1 cellular context compared by ENCODE assay signal in the genomic region with DNA sequence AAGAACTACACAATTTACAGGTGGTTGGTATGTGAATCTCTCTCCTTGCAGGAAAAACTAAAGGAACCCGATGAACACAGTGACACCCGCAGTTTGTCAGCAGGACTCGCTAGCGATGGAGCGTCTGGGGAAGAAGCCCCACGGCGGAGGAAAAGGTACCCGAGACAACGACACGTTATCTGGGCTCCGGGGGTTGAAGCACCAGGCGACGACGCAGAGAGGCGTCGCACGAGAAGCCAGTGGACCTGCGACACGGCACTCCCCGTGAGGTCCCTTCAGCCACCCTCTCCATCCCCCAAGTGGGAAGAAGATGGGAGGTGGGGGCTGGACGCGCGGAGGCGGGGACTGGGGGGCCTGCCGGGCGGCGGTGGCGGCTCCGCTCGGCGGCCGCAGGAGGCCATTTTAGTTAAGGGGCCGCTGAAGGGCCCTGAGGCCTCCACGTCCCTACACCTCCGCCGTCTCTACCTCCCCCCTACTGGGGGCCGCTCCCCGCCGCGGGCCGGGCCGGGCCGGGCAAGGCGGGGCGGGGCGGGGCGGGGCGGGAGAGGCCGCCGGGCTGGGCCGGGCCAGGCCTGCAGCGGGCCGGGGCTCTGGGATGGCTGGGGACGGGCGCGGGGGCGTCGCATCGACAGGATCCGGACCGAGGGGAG.
TF ChIP-seq lines count a peak whose summit lies in the region.

No MANE protein-coding gene starts in this region.

TF ChIP-seq in K562, 482 proteins besides CTCF, POLR2A, EP300 and RAD21 (continues in another document):
- TF ChIP-seq, protein P1, sequence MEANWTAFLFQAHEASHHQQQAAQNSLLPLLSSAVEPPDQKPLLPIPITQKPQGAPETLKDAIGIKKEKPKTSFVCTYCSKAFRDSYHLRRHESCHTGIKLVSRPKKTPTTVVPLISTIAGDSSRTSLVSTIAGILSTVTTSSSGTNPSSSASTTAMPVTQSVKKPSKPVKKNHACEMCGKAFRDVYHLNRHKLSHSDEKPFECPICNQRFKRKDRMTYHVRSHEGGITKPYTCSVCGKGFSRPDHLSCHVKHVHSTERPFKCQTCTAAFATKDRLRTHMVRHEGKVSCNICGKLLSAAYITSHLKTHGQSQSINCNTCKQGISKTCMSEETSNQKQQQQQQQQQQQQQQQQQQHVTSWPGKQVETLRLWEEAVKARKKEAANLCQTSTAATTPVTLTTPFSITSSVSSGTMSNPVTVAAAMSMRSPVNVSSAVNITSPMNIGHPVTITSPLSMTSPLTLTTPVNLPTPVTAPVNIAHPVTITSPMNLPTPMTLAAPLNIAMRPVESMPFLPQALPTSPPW (CRISPR knock-in tag; IDR thresholded peaks at IDR 0.05), result peak; percentile 85
- TF ChIP-seq, protein P2, sequence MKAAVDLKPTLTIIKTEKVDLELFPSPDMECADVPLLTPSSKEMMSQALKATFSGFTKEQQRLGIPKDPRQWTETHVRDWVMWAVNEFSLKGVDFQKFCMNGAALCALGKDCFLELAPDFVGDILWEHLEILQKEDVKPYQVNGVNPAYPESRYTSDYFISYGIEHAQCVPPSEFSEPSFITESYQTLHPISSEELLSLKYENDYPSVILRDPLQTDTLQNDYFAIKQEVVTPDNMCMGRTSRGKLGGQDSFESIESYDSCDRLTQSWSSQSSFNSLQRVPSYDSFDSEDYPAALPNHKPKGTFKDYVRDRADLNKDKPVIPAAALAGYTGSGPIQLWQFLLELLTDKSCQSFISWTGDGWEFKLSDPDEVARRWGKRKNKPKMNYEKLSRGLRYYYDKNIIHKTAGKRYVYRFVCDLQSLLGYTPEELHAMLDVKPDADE (conservative IDR thresholded peaks at IDR 0.05; ENCODE audit: control insufficient read depth, low read depth, low read length), result 0 out of 2 replicates have a peak, but pooled peaks have one; percentile 21
- TF ChIP-seq ZBTB7A (IDR thresholded peaks at IDR 0.05; ENCODE audit: borderline replicate concordance, control insufficient read depth, low read depth, low read length), result peak; percentile 31; the same call in 1 of the 2 replicates
- no peak for TF ChIP-seq MAFK (IDR thresholded peaks at IDR 0.05; ENCODE audit: low read length)
- no peak for TF ChIP-seq MBD2 (IDR thresholded peaks at IDR 0.05; ENCODE audit: borderline replicate concordance, low read depth)
- no peak for TF ChIP-seq RFX7 (CRISPR knock-in tag; IDR thresholded peaks at IDR 0.05)
- TF ChIP-seq, protein P3, sequence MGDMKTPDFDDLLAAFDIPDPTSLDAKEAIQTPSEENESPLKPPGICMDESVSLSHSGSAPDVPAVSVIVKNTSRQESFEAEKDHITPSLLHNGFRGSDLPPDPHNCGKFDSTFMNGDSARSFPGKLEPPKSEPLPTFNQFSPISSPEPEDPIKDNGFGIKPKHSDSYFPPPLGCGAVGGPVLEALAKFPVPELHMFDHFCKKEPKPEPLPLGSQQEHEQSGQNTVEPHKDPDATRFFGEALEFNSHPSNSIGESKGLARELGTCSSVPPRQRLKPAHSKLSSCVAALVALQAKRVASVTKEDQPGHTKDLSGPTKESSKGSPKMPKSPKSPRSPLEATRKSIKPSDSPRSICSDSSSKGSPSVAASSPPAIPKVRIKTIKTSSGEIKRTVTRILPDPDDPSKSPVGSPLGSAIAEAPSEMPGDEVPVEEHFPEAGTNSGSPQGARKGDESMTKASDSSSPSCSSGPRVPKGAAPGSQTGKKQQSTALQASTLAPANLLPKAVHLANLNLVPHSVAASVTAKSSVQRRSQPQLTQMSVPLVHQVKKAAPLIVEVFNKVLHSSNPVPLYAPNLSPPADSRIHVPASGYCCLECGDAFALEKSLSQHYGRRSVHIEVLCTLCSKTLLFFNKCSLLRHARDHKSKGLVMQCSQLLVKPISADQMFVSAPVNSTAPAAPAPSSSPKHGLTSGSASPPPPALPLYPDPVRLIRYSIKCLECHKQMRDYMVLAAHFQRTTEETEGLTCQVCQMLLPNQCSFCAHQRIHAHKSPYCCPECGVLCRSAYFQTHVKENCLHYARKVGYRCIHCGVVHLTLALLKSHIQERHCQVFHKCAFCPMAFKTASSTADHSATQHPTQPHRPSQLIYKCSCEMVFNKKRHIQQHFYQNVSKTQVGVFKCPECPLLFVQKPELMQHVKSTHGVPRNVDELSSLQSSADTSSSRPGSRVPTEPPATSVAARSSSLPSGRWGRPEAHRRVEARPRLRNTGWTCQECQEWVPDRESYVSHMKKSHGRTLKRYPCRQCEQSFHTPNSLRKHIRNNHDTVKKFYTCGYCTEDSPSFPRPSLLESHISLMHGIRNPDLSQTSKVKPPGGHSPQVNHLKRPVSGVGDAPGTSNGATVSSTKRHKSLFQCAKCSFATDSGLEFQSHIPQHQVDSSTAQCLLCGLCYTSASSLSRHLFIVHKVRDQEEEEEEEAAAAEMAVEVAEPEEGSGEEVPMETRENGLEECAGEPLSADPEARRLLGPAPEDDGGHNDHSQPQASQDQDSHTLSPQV (IDR thresholded peaks at IDR 0.05), result no peak
- no peak for TF ChIP-seq ZFP1 (CRISPR knock-in tag; IDR thresholded peaks at IDR 0.05)
- no peak for TF ChIP-seq ESRRA (IDR thresholded peaks at IDR 0.05; ENCODE audit: borderline replicate concordance, low read depth)
- TF ChIP-seq PHB (CRISPR knock-in tag; IDR thresholded peaks at IDR 0.05), result no peak
- TF ChIP-seq EGR1 (conservative IDR thresholded peaks at IDR 0.05), result peak; percentile 64
- no peak for TF ChIP-seq SLC30A9 (CRISPR knock-in tag; IDR thresholded peaks at IDR 0.05)
- peak; percentile 19; the same call in 1 of the 2 replicates for TF ChIP-seq GABPA (tag; conservative IDR thresholded peaks at IDR 0.05; ENCODE audit: low read depth)
- no peak for TF ChIP-seq MYNN (IDR thresholded peaks at IDR 0.05)
- no peak for TF ChIP-seq MYNN (CRISPR knock-in tag; IDR thresholded peaks at IDR 0.05)
- TF ChIP-seq, protein P4, sequence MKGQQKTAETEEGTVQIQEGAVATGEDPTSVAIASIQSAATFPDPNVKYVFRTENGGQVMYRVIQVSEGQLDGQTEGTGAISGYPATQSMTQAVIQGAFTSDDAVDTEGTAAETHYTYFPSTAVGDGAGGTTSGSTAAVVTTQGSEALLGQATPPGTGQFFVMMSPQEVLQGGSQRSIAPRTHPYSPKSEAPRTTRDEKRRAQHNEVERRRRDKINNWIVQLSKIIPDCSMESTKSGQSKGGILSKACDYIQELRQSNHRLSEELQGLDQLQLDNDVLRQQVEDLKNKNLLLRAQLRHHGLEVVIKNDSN (CRISPR knock-in tag; IDR thresholded peaks at IDR 0.05), result no peak
- no peak for TF ChIP-seq ERF (CRISPR knock-in tag; IDR thresholded peaks at IDR 0.05)
- TF ChIP-seq, protein P5, sequence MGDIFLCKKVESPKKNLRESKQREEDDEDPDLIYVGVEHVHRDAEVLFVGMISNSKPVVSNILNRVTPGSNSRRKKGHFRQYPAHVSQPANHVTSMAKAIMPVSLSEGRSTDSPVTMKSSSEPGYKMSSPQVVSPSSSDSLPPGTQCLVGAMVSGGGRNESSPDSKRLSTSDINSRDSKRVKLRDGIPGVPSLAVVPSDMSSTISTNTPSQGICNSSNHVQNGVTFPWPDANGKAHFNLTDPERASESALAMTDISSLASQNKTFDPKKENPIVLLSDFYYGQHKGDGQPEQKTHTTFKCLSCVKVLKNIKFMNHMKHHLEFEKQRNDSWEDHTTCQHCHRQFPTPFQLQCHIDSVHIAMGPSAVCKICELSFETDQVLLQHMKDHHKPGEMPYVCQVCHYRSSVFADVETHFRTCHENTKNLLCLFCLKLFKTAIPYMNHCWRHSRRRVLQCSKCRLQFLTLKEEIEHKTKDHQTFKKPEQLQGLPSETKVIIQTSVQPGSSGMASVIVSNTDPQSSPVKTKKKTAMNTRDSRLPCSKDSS (IDR thresholded peaks at IDR 0.05; ENCODE audit: low read depth, partially characterized antibody), result no peak
- no peak; the same call in 1 of the 2 replicates for TF ChIP-seq ZNF12 (CRISPR knock-in tag; IDR thresholded peaks at IDR 0.05)
- TF ChIP-seq, protein P6, sequence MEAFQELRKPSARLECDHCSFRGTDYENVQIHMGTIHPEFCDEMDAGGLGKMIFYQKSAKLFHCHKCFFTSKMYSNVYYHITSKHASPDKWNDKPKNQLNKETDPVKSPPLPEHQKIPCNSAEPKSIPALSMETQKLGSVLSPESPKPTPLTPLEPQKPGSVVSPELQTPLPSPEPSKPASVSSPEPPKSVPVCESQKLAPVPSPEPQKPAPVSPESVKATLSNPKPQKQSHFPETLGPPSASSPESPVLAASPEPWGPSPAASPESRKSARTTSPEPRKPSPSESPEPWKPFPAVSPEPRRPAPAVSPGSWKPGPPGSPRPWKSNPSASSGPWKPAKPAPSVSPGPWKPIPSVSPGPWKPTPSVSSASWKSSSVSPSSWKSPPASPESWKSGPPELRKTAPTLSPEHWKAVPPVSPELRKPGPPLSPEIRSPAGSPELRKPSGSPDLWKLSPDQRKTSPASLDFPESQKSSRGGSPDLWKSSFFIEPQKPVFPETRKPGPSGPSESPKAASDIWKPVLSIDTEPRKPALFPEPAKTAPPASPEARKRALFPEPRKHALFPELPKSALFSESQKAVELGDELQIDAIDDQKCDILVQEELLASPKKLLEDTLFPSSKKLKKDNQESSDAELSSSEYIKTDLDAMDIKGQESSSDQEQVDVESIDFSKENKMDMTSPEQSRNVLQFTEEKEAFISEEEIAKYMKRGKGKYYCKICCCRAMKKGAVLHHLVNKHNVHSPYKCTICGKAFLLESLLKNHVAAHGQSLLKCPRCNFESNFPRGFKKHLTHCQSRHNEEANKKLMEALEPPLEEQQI (IDR thresholded peaks at IDR 0.05), result no peak
- no peak for TF ChIP-seq SOX6 (IDR thresholded peaks at IDR 0.05)
- TF ChIP-seq ZNF232 (CRISPR knock-in tag; IDR thresholded peaks at IDR 0.05), result no peak
- no peak for TF ChIP-seq SIN3A (IDR thresholded peaks at IDR 0.05; ENCODE audit: borderline replicate concordance in 2 of 2, control insufficient read depth in 1 of 2, low read depth in 2 of 2, low read length in 2 of 2)
- TF ChIP-seq, protein P7, sequence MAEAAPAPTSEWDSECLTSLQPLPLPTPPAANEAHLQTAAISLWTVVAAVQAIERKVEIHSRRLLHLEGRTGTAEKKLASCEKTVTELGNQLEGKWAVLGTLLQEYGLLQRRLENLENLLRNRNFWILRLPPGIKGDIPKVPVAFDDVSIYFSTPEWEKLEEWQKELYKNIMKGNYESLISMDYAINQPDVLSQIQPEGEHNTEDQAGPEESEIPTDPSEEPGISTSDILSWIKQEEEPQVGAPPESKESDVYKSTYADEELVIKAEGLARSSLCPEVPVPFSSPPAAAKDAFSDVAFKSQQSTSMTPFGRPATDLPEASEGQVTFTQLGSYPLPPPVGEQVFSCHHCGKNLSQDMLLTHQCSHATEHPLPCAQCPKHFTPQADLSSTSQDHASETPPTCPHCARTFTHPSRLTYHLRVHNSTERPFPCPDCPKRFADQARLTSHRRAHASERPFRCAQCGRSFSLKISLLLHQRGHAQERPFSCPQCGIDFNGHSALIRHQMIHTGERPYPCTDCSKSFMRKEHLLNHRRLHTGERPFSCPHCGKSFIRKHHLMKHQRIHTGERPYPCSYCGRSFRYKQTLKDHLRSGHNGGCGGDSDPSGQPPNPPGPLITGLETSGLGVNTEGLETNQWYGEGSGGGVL (CRISPR knock-in tag; IDR thresholded peaks at IDR 0.05), result no peak
- no peak for TF ChIP-seq ZNF644 (tag; IDR thresholded peaks at IDR 0.05; ENCODE audit: low read depth)
- TF ChIP-seq GTF2A2 (tag; IDR thresholded peaks at IDR 0.05), result no peak
- TF ChIP-seq CREBBP (IDR thresholded peaks at IDR 0.05; ENCODE audit: low read depth, low read length), result no peak
- TF ChIP-seq, protein P8, sequence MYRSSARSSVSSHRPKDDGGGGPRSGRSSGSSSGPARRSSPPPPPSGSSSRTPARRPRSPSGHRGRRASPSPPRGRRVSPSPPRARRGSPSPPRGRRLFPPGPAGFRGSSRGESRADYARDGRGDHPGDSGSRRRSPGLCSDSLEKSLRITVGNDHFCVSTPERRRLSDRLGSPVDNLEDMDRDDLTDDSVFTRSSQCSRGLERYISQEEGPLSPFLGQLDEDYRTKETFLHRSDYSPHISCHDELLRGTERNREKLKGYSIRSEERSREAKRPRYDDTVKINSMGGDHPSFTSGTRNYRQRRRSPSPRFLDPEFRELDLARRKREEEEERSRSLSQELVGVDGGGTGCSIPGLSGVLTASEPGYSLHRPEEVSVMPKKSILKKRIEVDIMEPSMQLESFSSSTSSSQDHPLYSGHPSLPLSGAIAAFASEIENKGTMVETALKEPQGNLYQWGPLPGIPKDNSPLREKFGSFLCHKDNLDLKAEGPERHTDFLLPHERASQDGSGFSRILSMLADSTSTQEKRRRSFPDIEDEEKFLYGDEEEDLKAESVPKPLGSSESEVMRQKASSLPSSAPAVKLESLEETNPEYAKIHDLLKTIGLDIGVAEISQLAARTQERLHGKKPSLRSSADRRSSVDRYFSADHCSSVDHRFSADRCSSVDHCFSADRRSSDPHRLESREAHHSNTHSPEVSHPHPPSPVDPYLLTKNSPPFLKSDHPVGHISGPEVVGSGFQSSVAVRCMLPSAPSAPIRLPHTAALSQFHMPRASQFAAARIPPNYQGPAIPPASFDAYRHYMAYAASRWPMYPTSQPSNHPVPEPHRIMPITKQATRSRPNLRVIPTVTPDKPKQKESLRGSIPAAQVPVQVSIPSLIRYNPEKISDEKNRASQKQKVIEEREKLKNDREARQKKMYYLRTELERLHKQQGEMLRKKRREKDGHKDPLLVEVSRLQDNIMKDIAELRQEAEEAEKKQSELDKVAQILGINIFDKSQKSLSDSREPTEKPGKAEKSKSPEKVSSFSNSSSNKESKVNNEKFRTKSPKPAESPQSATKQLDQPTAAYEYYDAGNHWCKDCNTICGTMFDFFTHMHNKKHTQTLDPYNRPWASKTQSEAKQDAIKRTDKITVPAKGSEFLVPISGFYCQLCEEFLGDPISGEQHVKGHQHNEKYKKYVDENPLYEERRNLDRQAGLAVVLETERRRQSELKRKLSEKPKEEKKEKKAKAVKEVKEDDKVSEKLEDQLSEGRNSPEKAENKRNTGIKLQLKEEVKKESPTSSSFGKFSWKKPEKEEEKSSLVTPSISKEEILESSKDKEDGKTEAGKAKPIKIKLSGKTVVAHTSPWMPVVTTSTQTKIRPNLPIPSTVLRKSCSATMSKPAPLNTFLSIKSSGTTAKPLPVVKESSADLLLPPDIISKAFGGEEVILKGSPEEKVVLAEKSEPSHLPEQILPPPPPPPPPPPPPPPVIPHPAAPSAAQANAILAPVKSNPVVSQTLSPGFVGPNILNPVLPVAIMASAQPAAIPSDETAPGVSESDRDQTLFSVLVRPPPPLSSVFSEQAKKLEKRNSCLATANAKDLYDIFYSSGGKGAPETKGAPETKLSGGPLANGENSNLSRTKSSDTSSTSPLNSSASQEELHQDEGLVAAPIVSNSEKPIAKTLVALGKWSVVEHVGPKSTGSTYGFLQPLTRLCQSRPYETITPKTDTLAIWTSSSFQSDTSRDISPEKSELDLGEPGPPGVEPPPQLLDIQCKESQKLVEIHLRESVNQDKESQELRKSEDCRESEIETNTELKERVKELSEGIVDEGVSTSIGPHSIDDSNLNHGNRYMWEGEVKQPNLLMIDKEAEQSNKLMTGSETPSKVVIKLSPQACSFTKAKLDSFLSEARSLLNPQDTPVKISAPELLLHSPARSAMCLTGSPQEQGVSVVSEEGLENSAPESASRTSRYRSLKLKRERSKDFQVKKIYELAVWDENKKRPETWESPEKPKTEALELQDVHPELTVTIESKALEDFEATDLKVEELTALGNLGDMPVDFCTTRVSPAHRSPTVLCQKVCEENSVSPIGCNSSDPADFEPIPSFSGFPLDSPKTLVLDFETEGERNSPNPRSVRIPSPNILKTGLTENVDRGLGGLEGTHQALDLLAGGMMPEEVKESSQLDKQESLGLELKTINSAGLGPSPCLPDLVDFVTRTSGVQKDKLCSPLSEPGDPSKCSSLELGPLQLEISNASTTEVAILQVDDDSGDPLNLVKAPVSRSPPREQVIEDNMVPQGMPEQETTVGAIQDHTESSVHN (IDR thresholded peaks at IDR 0.05; ENCODE audit: borderline replicate concordance in 1 of 2, low read depth in 1 of 2), result no peak
- no peak for TF ChIP-seq LCOR (CRISPR knock-in tag; IDR thresholded peaks at IDR 0.05)
- no peak for TF ChIP-seq NUFIP1 (IDR thresholded peaks at IDR 0.05; ENCODE audit: partially characterized antibody)
- 0 out of 2 replicates have a peak, but pooled peaks have one; percentile 30 for TF ChIP-seq CREB1 (IDR thresholded peaks at IDR 0.05)
- 0 out of 2 replicates have a peak, but pooled peaks have one; percentile 16 for TF ChIP-seq CREB1 (CRISPR knock-in tag; IDR thresholded peaks at IDR 0.05)
- no peak for TF ChIP-seq DNMT1 (IDR thresholded peaks at IDR 0.05)
- TF ChIP-seq SIX5 (IDR thresholded peaks at IDR 0.05; ENCODE audit: borderline replicate concordance in 1 of 2, insufficient read depth in 1 of 2, low read depth in 1 of 2, low read length in 2 of 2), result no peak
